In genomic region chr2:191252699-191253098, GRCh38 we compare ENCODE assay signal across 1 cellular context.
TF ChIP-seq lines count a peak whose summit lies in the region.

No MANE protein-coding gene starts in this region.

TF ChIP-seq in GM23338, 12 proteins besides CTCF, POLR2A, EP300 and RAD21 (continued from another document):
- no peak for TF ChIP-seq ZNF462 (CRISPR knock-in tag; IDR thresholded peaks at IDR 0.05)
